In the genomic region with DNA sequence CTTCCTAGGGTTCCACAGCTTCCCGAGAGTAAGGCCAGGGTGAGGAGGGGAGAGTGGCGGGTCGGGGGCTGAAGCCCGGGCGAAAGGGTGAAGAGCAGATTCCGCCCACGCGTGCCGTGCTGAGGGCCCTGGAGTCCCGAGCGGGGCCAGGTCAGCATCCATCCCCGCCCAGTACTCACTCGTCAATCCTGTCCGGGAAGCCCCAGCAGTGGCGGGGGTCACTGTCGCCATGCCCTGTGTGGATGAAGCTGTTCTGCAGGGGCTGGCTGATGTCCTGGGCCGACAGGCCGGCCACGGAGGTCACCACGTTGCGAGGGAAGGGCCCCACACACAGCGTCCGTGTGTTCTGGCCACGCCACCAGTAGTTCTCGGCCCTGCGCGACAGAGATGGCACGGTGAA, we compare ENCODE assay signal across 28 cellular contexts.
"Had no signal": no experiment of that assay in that cellular context is flagged by ENCODE, and none has a peak within 500 bp of the region (broad histone marks: within the 10 kb centered on the region; RNA-seq: fewer than 3 reads in every experiment).

No MANE protein-coding gene starts in this region.

- H3K36me3 ChIP-seq: colonic mucosa had no signal

- DNase-seq: activated CD4-positive, alpha-beta memory T cell treated with anti-CD3 and anti-CD28 coated beads, Interleukin-2, amount 10 ng/mL, durations not matched to agents 7 days and 5 days; activated CD4-positive, alpha-beta T cell treated with anti-CD3 and anti-CD28 coated beads for 1 hour; activated CD4-positive, alpha-beta T cell treated with anti-CD3 and anti-CD28 coated beads for 4 hours; activated CD4-positive, alpha-beta T cell treated with anti-CD3 and anti-CD28 coated beads, Interleukin-2, amount 10 ng/mL, durations not matched to agents 7 days and 5 days; activated CD4-positive, alpha-beta T cell treated with anti-CD3 and anti-CD28 coated beads, Interleukin-2, amount 50 U/mL, for 4 hours; activated CD8-positive, alpha-beta memory T cell treated with anti-CD3 and anti-CD28 coated beads, Interleukin-2, amount 50 U/mL, for 48 hours; activated gamma-delta T cell; activated naive CD4-positive, alpha-beta T cell; activated naive CD4-positive, alpha-beta T cell treated with anti-CD3 and anti-CD28 coated beads, Interleukin-2, amount 10 ng/mL, durations not matched to agents 7 days and 5 days; activated naive CD8-positive, alpha-beta T cell treated with anti-CD3 and anti-CD28 coated beads, Interleukin-2, amount 10 ng/mL, durations not matched to agents 7 days and 5 days; activated T-cell treated with anti-CD3 and anti-CD28 coated beads for 4 hours; activated T-cell treated with anti-CD3 and anti-CD28 coated beads, Interleukin-2, amount 50 U/mL, for 24 hours; activated T-cell treated with anti-CD3 and anti-CD28 coated beads, Interleukin-2, amount 50 U/mL, for 72 hours; central memory CD4-positive, alpha-beta T cell; cerebellar nuclear complex; colonic mucosa; effector memory CD4-positive, alpha-beta T cell; endodermal cell; foreskin keratinocyte; head of caudate nucleus; T-helper 1 cell; T-helper 17 cell had no signal

- H3K27ac ChIP-seq: ascending aorta, cardiac muscle cell, colonic mucosa, foreskin keratinocyte, gastroesophageal sphincter had no signal

- H3K4me3 ChIP-seq: ascending aorta, breast epithelium, cardiac muscle cell, colonic mucosa, gastroesophageal sphincter had no signal

- H3K4me1 ChIP-seq: ascending aorta, breast epithelium, colonic mucosa, foreskin keratinocyte had no signal

- H3K27me3 ChIP-seq: ascending aorta, breast epithelium, cardiac muscle cell, colonic mucosa, foreskin keratinocyte, gastroesophageal sphincter had no signal

- ATAC-seq: activated naive CD4-positive, alpha-beta T cell treated with anti-CD3 and anti-CD28 coated beads, Interleukin-2, amount 50 U/mL, for 72 hours; activated T-cell treated with anti-CD3 and anti-CD28 coated beads, Interleukin-2, amount 50 U/mL, for 72 hours; esophagus mucosa; foreskin keratinocyte; gastroesophageal sphincter; T-helper 17 cell had no signal

- H3K9me3 ChIP-seq: ascending aorta, breast epithelium, colonic mucosa, gastroesophageal sphincter had no signal
